ENCODE assay signal across 24 cellular contexts in the genomic region with DNA sequence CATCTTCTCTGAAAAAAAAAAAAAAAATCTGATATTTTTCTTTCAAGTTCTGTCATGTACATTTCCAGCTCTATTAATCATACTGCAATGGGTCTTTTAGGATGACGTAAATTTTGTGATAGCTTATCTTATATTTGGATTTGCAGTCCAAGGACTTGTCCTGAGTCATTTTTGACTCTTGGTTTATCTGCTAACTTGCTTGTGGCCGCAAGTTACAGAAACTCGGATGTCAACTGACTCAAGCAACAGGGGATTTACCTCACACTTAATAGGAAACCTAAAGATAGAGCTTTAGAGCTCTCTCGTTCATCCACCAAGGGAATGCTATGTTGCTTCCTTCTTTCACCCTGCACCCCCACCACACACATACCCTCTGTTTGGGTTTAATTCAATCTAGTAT.
"Had no signal": no experiment of that assay in that cellular context is flagged by ENCODE, and none has a peak within 500 bp of the region (broad histone marks: within the 10 kb centered on the region; RNA-seq: fewer than 3 reads in every experiment).

No MANE protein-coding gene starts in this region.

- H3K4me3 ChIP-seq: ascending aorta, breast epithelium, esophagus squamous epithelium, heart left ventricle, upper lobe of right lung had no signal

- ATAC-seq: activated naive CD8-positive, alpha-beta T cell treated with anti-CD3 and anti-CD28 coated beads, Interleukin-2, amount 50 U/mL, for 24 hours; effector memory CD8-positive, alpha-beta T cell; heart left ventricle; left ventricle myocardium superior; upper lobe of right lung had no signal

- H3K27ac ChIP-seq: ascending aorta, breast epithelium, esophagus squamous epithelium, heart left ventricle, upper lobe of right lung had no signal

- H3K27me3 ChIP-seq: ascending aorta, breast epithelium, esophagus squamous epithelium, heart left ventricle, upper lobe of right lung had no signal

- H3K4me3 Mint-ChIP-seq: activated CD4-positive, alpha-beta memory T cell treated with anti-CD3 and anti-CD28 coated beads for 36 hours; activated naive CD4-positive, alpha-beta T cell treated with anti-CD3 and anti-CD28 coated beads, Interleukin-2, amount 10 ng/mL, durations not matched to agents 7 days and 5 days; activated naive CD8-positive, alpha-beta T cell treated with anti-CD3 and anti-CD28 coated beads, Interleukin-2, amount 50 U/mL, for 24 hours; effector memory CD8-positive, alpha-beta T cell; nephron progenitor cell; T-helper 2 cell treated with Interferon-gamma antibody and Interleukin-4, amounts not matched to agents 5 μg/mL and 100 μg/mL, for 36 hours had no signal

- H3K4me1 Mint-ChIP-seq: activated naive CD4-positive, alpha-beta T cell treated with anti-CD3 and anti-CD28 coated beads, Interleukin-2, amount 10 ng/mL, durations not matched to agents 7 days and 5 days; activated naive CD8-positive, alpha-beta T cell treated with anti-CD3 and anti-CD28 coated beads, Interleukin-2, amount 50 U/mL, for 24 hours; nephron progenitor cell had no signal

- DNase-seq: activated CD4-positive, alpha-beta memory T cell treated with anti-CD3 and anti-CD28 coated beads for 36 hours; activated CD4-positive, alpha-beta T cell treated with anti-CD3 and anti-CD28 coated beads for 4 hours; activated naive CD4-positive, alpha-beta T cell treated with anti-CD3 and anti-CD28 coated beads, Interleukin-2, amount 10 ng/mL, durations not matched to agents 7 days and 5 days; activated naive CD8-positive, alpha-beta T cell treated with anti-CD3 and anti-CD28 coated beads, Interleukin-2, amount 50 U/mL, for 24 hours; activated T-cell treated with anti-CD3 and anti-CD28 coated beads for 4 hours; effector memory CD8-positive, alpha-beta T cell; esophagus squamous epithelium; heart left ventricle; kidney glomerular epithelial cell; left ventricle myocardium superior; nephron progenitor cell; occipital lobe; posterior cingulate gyrus; stimulated activated CD4-positive, alpha-beta T cell treated with anti-CD3 and anti-CD28 coated beads, Interleukin-12 subunit alpha, Interleukin-12 subunit beta, amount 100 ng/mL, for 4 hours; stimulated activated CD4-positive, alpha-beta T cell treated with anti-CD3 and anti-CD28 coated beads, Interleukin-1b, Interleukin-23, amount 100 ng/mL, for 48 hours; stimulated activated CD8-positive, alpha-beta memory T cell treated with anti-CD3 and anti-CD28 coated beads, Interleukin-4, amount 100 ng/mL, for 48 hours; stimulated activated naive CD4-positive, alpha-beta T cell; upper lobe of right lung had no signal

- H3K9me3 ChIP-seq: ascending aorta, breast epithelium, esophagus squamous epithelium, heart left ventricle, upper lobe of right lung had no signal

- H3K27me3 Mint-ChIP-seq: activated CD4-positive, alpha-beta memory T cell treated with anti-CD3 and anti-CD28 coated beads for 36 hours; activated naive CD4-positive, alpha-beta T cell treated with anti-CD3 and anti-CD28 coated beads, Interleukin-2, amount 10 ng/mL, durations not matched to agents 7 days and 5 days; activated naive CD8-positive, alpha-beta T cell treated with anti-CD3 and anti-CD28 coated beads, Interleukin-2, amount 50 U/mL, for 24 hours; effector memory CD8-positive, alpha-beta T cell had no signal

- FAIRE-seq: frontal cortex, TTC549 had no signal

- H3K27ac Mint-ChIP-seq: activated CD4-positive, alpha-beta memory T cell treated with anti-CD3 and anti-CD28 coated beads for 36 hours; activated naive CD4-positive, alpha-beta T cell treated with anti-CD3 and anti-CD28 coated beads, Interleukin-2, amount 10 ng/mL, durations not matched to agents 7 days and 5 days; activated naive CD8-positive, alpha-beta T cell treated with anti-CD3 and anti-CD28 coated beads, Interleukin-2, amount 50 U/mL, for 24 hours; activated T-helper 2 cell treated with anti-CD3 and anti-CD28 coated beads, Interferon-gamma antibody, Interleukin-2, Interleukin-4, amounts not matched to agents 10 μg/mL and 5 μg/mL and 100 μg/mL, durations not matched to agents 14 hours and 24 hours and 36 hours; effector memory CD8-positive, alpha-beta T cell; nephron progenitor cell; T-helper 2 cell treated with Interferon-gamma antibody and Interleukin-4, amounts not matched to agents 5 μg/mL and 100 μg/mL, for 36 hours had no signal

- H3K4me1 ChIP-seq: ascending aorta, breast epithelium, esophagus squamous epithelium, heart left ventricle, upper lobe of right lung had no signal

- H3K36me3 Mint-ChIP-seq: activated CD4-positive, alpha-beta memory T cell treated with anti-CD3 and anti-CD28 coated beads for 36 hours; activated naive CD4-positive, alpha-beta T cell treated with anti-CD3 and anti-CD28 coated beads, Interleukin-2, amount 10 ng/mL, durations not matched to agents 7 days and 5 days had no signal

- H3K36me3 ChIP-seq: ascending aorta, breast epithelium, esophagus squamous epithelium, heart left ventricle, upper lobe of right lung had no signal

- H3K9me3 Mint-ChIP-seq: activated CD4-positive, alpha-beta memory T cell treated with anti-CD3 and anti-CD28 coated beads for 36 hours; activated naive CD4-positive, alpha-beta T cell treated with anti-CD3 and anti-CD28 coated beads, Interleukin-2, amount 10 ng/mL, durations not matched to agents 7 days and 5 days; activated naive CD8-positive, alpha-beta T cell treated with anti-CD3 and anti-CD28 coated beads, Interleukin-2, amount 50 U/mL, for 24 hours; activated T-helper 2 cell treated with anti-CD3 and anti-CD28 coated beads, Interferon-gamma antibody, Interleukin-2, Interleukin-4, amounts not matched to agents 10 μg/mL and 5 μg/mL and 100 μg/mL, durations not matched to agents 14 hours and 24 hours and 36 hours; nephron progenitor cell; T-helper 2 cell treated with Interferon-gamma antibody and Interleukin-4, amounts not matched to agents 5 μg/mL and 100 μg/mL, for 36 hours had no signal
